1 cellular context compared by ENCODE assay signal in genomic region chr13:78649997-78650724, GRCh38.
TF ChIP-seq lines count a peak whose summit lies in the region.

No MANE protein-coding gene starts in this region.

TF ChIP-seq in K562, 482 proteins besides CTCF, POLR2A, EP300 and RAD21:
- TF ChIP-seq OTX1 (CRISPR knock-in tag; IDR thresholded peaks at IDR 0.05): no peak
- TF ChIP-seq CTBP1 (IDR thresholded peaks at IDR 0.05; ENCODE audit: borderline replicate concordance): 0 out of 2 replicates have a peak, but pooled peaks have one; percentile 17
- TF ChIP-seq CREB3L1 (IDR thresholded peaks at IDR 0.05; ENCODE audit: borderline replicate concordance, low read depth): no peak
- peak; percentile 70 for TF ChIP-seq NFIC (IDR thresholded peaks at IDR 0.05)
- TF ChIP-seq SOX6 (IDR thresholded peaks at IDR 0.05): peak; percentile 38; the same call in 1 of the 2 replicates
- TF ChIP-seq MTA2 (IDR thresholded peaks at IDR 0.05; ENCODE audit: low read depth): no peak
- no peak for TF ChIP-seq SNRNP70 (optimal IDR thresholded peaks at IDR 0.05; ENCODE audit: low read depth, low read length)
- peak; percentile 30; the same call in 1 of the 2 replicates for TF ChIP-seq ARID1B (IDR thresholded peaks at IDR 0.05)
- TF ChIP-seq FOXK2 (conservative IDR thresholded peaks at IDR 0.05 in 1 of 2, IDR thresholded peaks at IDR 0.05 in 1 of 2; ENCODE audit: low read depth in 2 of 2): 0 out of 4 replicates have a peak, but pooled peaks of 1 of the 2 experiments have one; percentile 15
- 0 out of 2 replicates have a peak, but pooled peaks have one; percentile 23 for TF ChIP-seq ELF1 (tag; IDR thresholded peaks at IDR 0.05)
- TF ChIP-seq CBFA2T3 (IDR thresholded peaks at IDR 0.05): peak; percentile 34; the same call in 1 of the 2 replicates
- TF ChIP-seq MCM3 (IDR thresholded peaks at IDR 0.05): no peak
- 0 out of 2 replicates have a peak, but pooled peaks have one; percentile 11 for TF ChIP-seq FOSL1 (tag; conservative IDR thresholded peaks at IDR 0.05)
- TF ChIP-seq SP1 (CRISPR knock-in tag; IDR thresholded peaks at IDR 0.05): no peak
- no peak for TF ChIP-seq C11orf30 (IDR thresholded peaks at IDR 0.05; ENCODE audit: low read depth)
- 0 out of 2 replicates have a peak, but pooled peaks have one; percentile 3 for TF ChIP-seq ZNF316 (IDR thresholded peaks at IDR 0.05)
